1 cellular context compared by ENCODE assay signal in genomic region chr2:46409756-46410155, GRCh38.
TF ChIP-seq lines count a peak whose summit lies in the region.

No MANE protein-coding gene starts in this region.

TF ChIP-seq in IMR-90, 13 proteins besides CTCF, POLR2A, EP300 and RAD21 (continued from another document):
- TF ChIP-seq ELK1 (IDR thresholded peaks at IDR 0.05; ENCODE audit: borderline replicate concordance, low read depth, low read length) (no peak), RCOR1 (IDR thresholded peaks at IDR 0.05; ENCODE audit: insufficient replicate concordance, low read length) (no peak), SMC3 (IDR thresholded peaks at IDR 0.05; ENCODE audit: low read depth, low read length) (no peak)
